ENCODE assay signal across 1 cellular context in the genomic region with DNA sequence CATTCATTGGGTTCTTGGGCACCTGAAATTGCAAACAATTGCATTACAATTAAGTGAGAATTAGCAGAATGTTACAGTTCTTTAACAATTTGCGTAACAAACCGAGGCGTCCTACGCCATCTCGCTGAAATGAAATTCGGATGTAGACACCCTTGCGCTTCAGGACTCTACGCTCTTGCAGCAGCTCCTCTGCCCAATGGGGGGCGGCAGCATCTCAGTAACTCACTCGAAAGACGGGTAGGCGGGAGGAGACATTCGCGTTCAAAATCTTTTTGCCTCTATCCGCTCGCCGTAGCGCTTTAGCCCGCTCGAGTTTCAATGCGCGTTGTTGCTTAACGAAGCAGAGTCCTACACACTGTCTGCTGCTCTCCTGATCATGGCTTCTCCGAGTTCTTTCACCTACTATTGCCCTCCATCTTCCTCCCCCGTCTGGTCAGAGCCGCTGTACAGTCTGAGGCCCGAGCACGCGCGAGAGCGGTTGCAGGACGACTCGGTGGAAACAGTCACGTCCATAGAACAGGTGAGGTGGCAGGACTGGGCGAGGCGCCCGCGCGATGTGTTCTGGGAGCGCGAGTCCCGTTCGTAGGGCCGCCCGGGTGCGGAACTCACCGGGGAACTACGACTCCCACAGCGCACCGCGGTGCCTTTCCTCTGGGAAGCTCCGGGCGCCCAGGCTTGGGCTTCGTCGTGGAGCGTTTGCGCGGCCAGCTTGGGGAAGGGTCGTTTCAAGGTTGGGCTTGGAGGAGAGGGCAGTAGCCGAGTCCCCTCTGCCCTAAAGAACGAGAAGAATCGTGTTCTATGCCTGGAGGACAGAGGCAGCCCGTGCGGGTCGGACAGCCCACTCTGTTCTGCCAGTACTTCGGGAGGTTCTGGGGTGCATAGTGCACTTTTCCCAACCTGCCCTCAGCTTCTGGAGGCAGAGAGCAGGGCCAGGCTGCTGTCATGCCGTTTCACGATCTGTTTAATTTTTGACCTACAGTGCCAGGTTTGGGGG.
TF ChIP-seq lines count a peak whose summit lies in the region.

TSS of gene FNTB (plus strand) at position 318 of the 994 bp plus-strand sequence. CDS start at position 377, 59 bp downstream.

TF ChIP-seq in HepG2, 621 proteins besides CTCF, POLR2A, EP300 and RAD21 (continued from another document and continues in another):
- TF ChIP-seq ZNF546 (CRISPR knock-in tag; conservative IDR thresholded peaks at IDR 0.05) (peak; percentile 39; the same call in 1 of the 2 replicates), KDM5A (IDR thresholded peaks at IDR 0.05; ENCODE audit: borderline replicate concordance, low read length) (peak; percentile 95), NAIF1 (CRISPR knock-in tag; IDR thresholded peaks at IDR 0.05; ENCODE audit: borderline replicate concordance) (peak; percentile 83), MBD4 (IDR thresholded peaks at IDR 0.05; ENCODE audit: borderline replicate concordance, low read length) (no peak), LCORL (IDR thresholded peaks at IDR 0.05) (0 out of 2 replicates have a peak, but pooled peaks have one; percentile 56), LCORL (CRISPR knock-in tag; IDR thresholded peaks at IDR 0.05) (peak; percentile 83), ZFY (CRISPR knock-in tag; IDR thresholded peaks at IDR 0.05) (peak; percentile 78; the same call in 1 of the 2 replicates), ZNF24 (IDR thresholded peaks at IDR 0.05) (no peak), RAD51 (IDR thresholded peaks at IDR 0.05; ENCODE audit: borderline replicate concordance) (no peak), ERF (CRISPR knock-in tag; IDR thresholded peaks at IDR 0.05) (no peak; the same call in 1 of the 2 replicates), ZNF550 (CRISPR knock-in tag; IDR thresholded peaks at IDR 0.05; ENCODE audit: borderline replicate concordance) (no peak), ZNF549 (CRISPR knock-in tag; IDR thresholded peaks at IDR 0.05) (0 out of 2 replicates have a peak, but pooled peaks have one; percentile 30), SP140L (CRISPR knock-in tag; IDR thresholded peaks at IDR 0.05; ENCODE audit: borderline replicate concordance) (no peak), ZNF589 (CRISPR knock-in tag; conservative IDR thresholded peaks at IDR 0.05) (0 out of 2 replicates have a peak, but pooled peaks have one; percentile 89), NFRKB (IDR thresholded peaks at IDR 0.05) (no peak), SAP130 (CRISPR knock-in tag; IDR thresholded peaks at IDR 0.05; ENCODE audit: low read depth) (peak; percentile 92), FOXM1 (CRISPR knock-in tag; IDR thresholded peaks at IDR 0.05) (no peak), MYC (CRISPR knock-in tag; IDR thresholded peaks at IDR 0.05; ENCODE audit: borderline replicate concordance) (peak; percentile 92), ZNF17 (CRISPR knock-in tag; IDR thresholded peaks at IDR 0.05) (0 out of 2 replicates have a peak, but pooled peaks have one; percentile 83), ZNF101 (CRISPR knock-in tag; IDR thresholded peaks at IDR 0.05; ENCODE audit: borderline replicate concordance, low read depth) (no peak), HNRNPH1 (optimal IDR thresholded peaks at IDR 0.05; ENCODE audit: low read depth, low read length) (no peak), MXI1 (IDR thresholded peaks at IDR 0.05; ENCODE audit: borderline replicate concordance, low read depth, low read length) (no peak), ZNF670 (CRISPR knock-in tag; IDR thresholded peaks at IDR 0.05; ENCODE audit: borderline replicate concordance) (no peak), PITX1 (CRISPR knock-in tag; IDR thresholded peaks at IDR 0.05) (peak; percentile 87), HMG20A (CRISPR knock-in tag; IDR thresholded peaks at IDR 0.05; ENCODE audit: borderline replicate concordance) (no peak), JARID2 (CRISPR knock-in tag; IDR thresholded peaks at IDR 0.05; ENCODE audit: insufficient replicate concordance) (no peak), TOE1 (CRISPR knock-in tag; IDR thresholded peaks at IDR 0.05) (no peak), HNF4G (IDR thresholded peaks at IDR 0.05; ENCODE audit: borderline replicate concordance, low read depth, low read length) (peak; percentile 16; the same call in 1 of the 2 replicates), HNF4G (CRISPR knock-in tag; IDR thresholded peaks at IDR 0.05; ENCODE audit: borderline replicate concordance, low read depth) (no peak), SP1 (IDR thresholded peaks at IDR 0.05) (no peak), SP1 (CRISPR knock-in tag; IDR thresholded peaks at IDR 0.05) (peak; percentile 63; the same call in 1 of the 2 replicates), DNMT1 (CRISPR knock-in tag; IDR thresholded peaks at IDR 0.05) (no peak), GTF3A (CRISPR knock-in tag; conservative IDR thresholded peaks at IDR 0.05) (no peak), DNMT3B (CRISPR knock-in tag; conservative IDR thresholded peaks at IDR 0.05) (no peak), PPARG (CRISPR knock-in tag; conservative IDR thresholded peaks at IDR 0.05) (peak; percentile 27; the same call in 1 of the 2 replicates), NR2F1 (CRISPR knock-in tag; IDR thresholded peaks at IDR 0.05) (no peak), SRSF4 (IDR thresholded peaks at IDR 0.05; ENCODE audit: low read depth, low read length, poor library complexity, severe bottlenecking) (no peak), ZNF296 (CRISPR knock-in tag; conservative IDR thresholded peaks at IDR 0.05) (peak; percentile 45), SOX13 (IDR thresholded peaks at IDR 0.05) (no peak), SOX13 (CRISPR knock-in tag; conservative IDR thresholded peaks at IDR 0.05 in 1 of 2, IDR thresholded peaks at IDR 0.05 in 1 of 2) (peak in 1 of 2 experiments; percentile 51; a peak in 1 of 4 replicates), ZNF878 (CRISPR knock-in tag; IDR thresholded peaks at IDR 0.05) (no peak), ZNF788 (CRISPR knock-in tag; IDR thresholded peaks at IDR 0.05; ENCODE audit: borderline replicate concordance) (no peak; the same call in 1 of the 2 replicates), HOXA9 (CRISPR knock-in tag; IDR thresholded peaks at IDR 0.05; ENCODE audit: borderline replicate concordance) (peak; percentile 63; the same call in 1 of the 2 replicates), GPBP1L1 (CRISPR knock-in tag; IDR thresholded peaks at IDR 0.05) (no peak), ZNF567 (CRISPR knock-in tag; IDR thresholded peaks at IDR 0.05; ENCODE audit: borderline replicate concordance) (peak; percentile 49; the same call in 1 of the 2 replicates), BRF2 (CRISPR knock-in tag; IDR thresholded peaks at IDR 0.05) (peak; percentile 54; the same call in 1 of the 2 replicates), TAF1 (CRISPR knock-in tag; IDR thresholded peaks at IDR 0.05) (peak; percentile 92), FLYWCH1 (CRISPR knock-in tag; IDR thresholded peaks at IDR 0.05) (no peak; the same call in 1 of the 2 replicates), DR1 (CRISPR knock-in tag; IDR thresholded peaks at IDR 0.05) (peak; percentile 46; the same call in 1 of the 2 replicates)
- TF ChIP-seq, protein P1, sequence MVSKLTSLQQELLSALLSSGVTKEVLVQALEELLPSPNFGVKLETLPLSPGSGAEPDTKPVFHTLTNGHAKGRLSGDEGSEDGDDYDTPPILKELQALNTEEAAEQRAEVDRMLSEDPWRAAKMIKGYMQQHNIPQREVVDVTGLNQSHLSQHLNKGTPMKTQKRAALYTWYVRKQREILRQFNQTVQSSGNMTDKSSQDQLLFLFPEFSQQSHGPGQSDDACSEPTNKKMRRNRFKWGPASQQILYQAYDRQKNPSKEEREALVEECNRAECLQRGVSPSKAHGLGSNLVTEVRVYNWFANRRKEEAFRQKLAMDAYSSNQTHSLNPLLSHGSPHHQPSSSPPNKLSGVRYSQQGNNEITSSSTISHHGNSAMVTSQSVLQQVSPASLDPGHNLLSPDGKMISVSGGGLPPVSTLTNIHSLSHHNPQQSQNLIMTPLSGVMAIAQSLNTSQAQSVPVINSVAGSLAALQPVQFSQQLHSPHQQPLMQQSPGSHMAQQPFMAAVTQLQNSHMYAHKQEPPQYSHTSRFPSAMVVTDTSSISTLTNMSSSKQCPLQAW (CRISPR knock-in tag; IDR thresholded peaks at IDR 0.05) = peak; percentile 89
- TF ChIP-seq, protein P2, sequence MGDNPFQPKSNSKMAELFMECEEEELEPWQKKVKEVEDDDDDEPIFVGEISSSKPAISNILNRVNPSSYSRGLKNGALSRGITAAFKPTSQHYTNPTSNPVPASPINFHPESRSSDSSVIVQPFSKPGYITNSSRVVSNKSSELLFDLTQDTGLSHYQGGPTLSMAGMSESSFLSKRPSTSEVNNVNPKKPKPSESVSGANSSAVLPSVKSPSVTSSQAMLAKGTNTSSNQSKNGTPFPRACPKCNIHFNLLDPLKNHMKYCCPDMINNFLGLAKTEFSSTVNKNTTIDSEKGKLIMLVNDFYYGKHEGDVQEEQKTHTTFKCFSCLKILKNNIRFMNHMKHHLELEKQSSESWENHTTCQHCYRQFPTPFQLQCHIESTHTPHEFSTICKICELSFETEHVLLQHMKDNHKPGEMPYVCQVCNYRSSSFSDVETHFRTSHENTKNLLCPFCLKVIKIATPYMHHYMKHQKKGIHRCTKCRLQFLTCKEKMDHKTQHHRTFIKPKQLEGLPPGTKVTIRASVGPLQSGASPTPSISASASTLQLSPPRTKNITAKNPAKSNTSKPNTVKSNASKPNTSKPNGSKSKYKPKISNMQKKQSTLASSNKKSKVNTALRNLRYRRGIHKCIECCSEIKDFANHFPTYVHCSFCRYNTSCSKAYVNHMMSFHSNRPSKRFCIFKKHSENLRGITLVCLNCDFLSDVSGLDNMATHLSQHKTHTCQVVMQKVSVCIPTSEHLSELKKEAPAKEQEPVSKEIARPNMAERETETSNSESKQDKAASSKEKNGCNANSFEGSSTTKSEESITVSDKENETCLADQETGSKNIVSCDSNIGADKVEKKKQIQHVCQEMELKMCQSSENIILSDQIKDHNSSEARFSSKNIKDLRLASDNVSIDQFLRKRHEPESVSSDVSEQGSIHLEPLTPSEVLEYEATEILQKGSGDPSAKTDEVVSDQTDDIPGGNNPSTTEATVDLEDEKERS (CRISPR knock-in tag; IDR thresholded peaks at IDR 0.05) = peak; percentile 97; the same call in 1 of the 2 replicates
- TF ChIP-seq, protein P3, sequence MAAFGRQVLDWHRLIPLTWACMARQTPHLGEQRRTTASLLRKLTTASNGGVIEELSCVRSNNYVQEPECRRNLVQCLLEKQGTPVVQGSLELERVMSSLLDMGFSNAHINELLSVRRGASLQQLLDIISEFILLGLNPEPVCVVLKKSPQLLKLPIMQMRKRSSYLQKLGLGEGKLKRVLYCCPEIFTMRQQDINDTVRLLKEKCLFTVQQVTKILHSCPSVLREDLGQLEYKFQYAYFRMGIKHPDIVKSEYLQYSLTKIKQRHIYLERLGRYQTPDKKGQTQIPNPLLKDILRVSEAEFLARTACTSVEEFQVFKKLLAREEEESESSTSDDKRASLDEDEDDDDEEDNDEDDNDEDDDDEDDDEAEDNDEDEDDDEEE (CRISPR knock-in tag; IDR thresholded peaks at IDR 0.05) = 0 out of 2 replicates have a peak, but pooled peaks have one; percentile 56
- TF ChIP-seq, protein P4, sequence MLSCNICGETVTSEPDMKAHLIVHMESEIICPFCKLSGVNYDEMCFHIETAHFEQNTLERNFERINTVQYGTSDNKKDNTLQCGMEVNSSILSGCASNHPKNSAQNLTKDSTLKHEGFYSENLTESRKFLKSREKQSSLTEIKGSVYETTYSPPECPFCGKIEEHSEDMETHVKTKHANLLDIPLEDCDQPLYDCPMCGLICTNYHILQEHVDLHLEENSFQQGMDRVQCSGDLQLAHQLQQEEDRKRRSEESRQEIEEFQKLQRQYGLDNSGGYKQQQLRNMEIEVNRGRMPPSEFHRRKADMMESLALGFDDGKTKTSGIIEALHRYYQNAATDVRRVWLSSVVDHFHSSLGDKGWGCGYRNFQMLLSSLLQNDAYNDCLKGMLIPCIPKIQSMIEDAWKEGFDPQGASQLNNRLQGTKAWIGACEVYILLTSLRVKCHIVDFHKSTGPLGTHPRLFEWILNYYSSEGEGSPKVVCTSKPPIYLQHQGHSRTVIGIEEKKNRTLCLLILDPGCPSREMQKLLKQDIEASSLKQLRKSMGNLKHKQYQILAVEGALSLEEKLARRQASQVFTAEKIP (CRISPR knock-in tag; IDR thresholded peaks at IDR 0.05; ENCODE audit: borderline replicate concordance) = no peak
- TF ChIP-seq, protein P5, sequence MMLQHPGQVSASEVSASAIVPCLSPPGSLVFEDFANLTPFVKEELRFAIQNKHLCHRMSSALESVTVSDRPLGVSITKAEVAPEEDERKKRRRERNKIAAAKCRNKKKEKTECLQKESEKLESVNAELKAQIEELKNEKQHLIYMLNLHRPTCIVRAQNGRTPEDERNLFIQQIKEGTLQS (CRISPR knock-in tag; IDR thresholded peaks at IDR 0.05) = peak; percentile 38; the same call in 1 of the 2 replicates
- TF ChIP-seq, protein P6, sequence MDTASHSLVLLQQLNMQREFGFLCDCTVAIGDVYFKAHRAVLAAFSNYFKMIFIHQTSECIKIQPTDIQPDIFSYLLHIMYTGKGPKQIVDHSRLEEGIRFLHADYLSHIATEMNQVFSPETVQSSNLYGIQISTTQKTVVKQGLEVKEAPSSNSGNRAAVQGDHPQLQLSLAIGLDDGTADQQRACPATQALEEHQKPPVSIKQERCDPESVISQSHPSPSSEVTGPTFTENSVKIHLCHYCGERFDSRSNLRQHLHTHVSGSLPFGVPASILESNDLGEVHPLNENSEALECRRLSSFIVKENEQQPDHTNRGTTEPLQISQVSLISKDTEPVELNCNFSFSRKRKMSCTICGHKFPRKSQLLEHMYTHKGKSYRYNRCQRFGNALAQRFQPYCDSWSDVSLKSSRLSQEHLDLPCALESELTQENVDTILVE (CRISPR knock-in tag; IDR thresholded peaks at IDR 0.05) = no peak
- TF ChIP-seq, protein P7, sequence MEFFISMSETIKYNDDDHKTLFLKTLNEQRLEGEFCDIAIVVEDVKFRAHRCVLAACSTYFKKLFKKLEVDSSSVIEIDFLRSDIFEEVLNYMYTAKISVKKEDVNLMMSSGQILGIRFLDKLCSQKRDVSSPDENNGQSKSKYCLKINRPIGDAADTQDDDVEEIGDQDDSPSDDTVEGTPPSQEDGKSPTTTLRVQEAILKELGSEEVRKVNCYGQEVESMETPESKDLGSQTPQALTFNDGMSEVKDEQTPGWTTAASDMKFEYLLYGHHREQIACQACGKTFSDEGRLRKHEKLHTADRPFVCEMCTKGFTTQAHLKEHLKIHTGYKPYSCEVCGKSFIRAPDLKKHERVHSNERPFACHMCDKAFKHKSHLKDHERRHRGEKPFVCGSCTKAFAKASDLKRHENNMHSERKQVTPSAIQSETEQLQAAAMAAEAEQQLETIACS (CRISPR knock-in tag; IDR thresholded peaks at IDR 0.05) = no peak
